10 cellular contexts compared by ENCODE assay signal in the genomic region with DNA sequence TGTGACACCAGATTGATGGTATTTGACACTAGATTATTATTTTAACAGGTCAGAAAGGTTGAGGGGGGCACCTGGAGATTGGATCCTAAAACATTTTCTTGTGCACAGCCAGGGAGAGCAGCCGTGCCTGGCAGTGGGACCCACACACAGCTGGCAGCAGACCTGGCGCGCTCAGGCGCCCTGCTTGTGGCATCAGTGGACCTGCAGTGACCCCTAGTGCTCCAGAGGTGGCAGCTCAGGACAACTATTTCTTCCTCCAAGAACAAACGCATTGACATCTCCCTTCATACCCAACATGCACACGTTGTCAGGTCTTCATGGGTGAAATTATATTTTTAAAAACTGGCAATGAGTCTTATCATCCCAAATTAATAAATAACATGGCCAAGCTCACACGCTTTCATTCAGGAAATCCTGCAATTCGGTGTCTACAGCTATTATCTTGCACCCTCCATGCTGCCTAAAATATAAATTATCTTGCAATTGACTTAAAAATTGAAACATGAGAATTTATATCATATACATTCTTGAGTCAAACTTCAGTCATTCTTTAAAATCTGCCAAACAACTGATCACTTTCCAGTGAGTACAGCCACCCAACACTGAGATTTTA. TPM values are rescaled to one million over a fixed set of nuclear protein-coding genes. Genes with fewer than 3 reads are reported as not detected.
DNase-seq lines count a peak whose midpoint lies in the region; ATAC-seq and TF ChIP-seq lines count a peak whose summit lies in the region.
"Had no signal": no experiment of that assay in that cellular context is flagged by ENCODE, and none has a peak within 500 bp of the region (broad histone marks: within the 10 kb centered on the region; RNA-seq: fewer than 3 reads in every experiment).

No MANE protein-coding gene starts in this region.

- H3K9me3 Mint-ChIP-seq in activated CD8-positive, alpha-beta T cell treated with anti-CD3 and anti-CD28 coated beads, Interleukin-2, amount 10 ng/mL, durations not matched to agents 7 days and 5 days (ENCODE audit: insufficient read depth): no peaks in the 10 kb centered on the region
- H3K9me3 Mint-ChIP-seq in stimulated activated naive B cell treated with anti-CD40 and anti-IgM and Interleukin-4, amounts not matched to agents 10 μg/mL and 1 μg/mL and 100 μg/mL, for 72 hours: peaks cover 0 to 3% of the 10 kb centered on the region in 2 donors
- H3K9me3 Mint-ChIP-seq: dendritic cell treated with granulocyte-macrophage colony-stimulating factor and Interleukin-4, amounts not matched to agents 40 ng/mL and 50 ng/mL, for 4 days; stimulated activated naive CD8-positive, alpha-beta T cell treated with anti-CD3 and anti-CD28 coated beads, Interleukin-15, Interleukin-2, amounts not matched to agents 100 ng/mL and 50 ng/mL, for 24 hours had no signal

- H3K4me3 Mint-ChIP-seq in activated CD8-positive, alpha-beta T cell treated with anti-CD3 and anti-CD28 coated beads, Interleukin-2, amount 10 ng/mL, durations not matched to agents 7 days and 5 days: no peak overlapping the region
- no peak overlapping the region for H3K4me3 Mint-ChIP-seq in stimulated activated naive B cell treated with anti-CD40 and anti-IgM and Interleukin-4, amounts not matched to agents 10 μg/mL and 1 μg/mL and 100 μg/mL, for 72 hours
- H3K4me3 Mint-ChIP-seq: dendritic cell treated with granulocyte-macrophage colony-stimulating factor and Interleukin-4, amounts not matched to agents 40 ng/mL and 50 ng/mL, for 4 days; stimulated activated naive CD8-positive, alpha-beta T cell treated with anti-CD3 and anti-CD28 coated beads, Interleukin-15, Interleukin-2, amounts not matched to agents 100 ng/mL and 50 ng/mL, for 24 hours had no signal

- H3K27me3 ChIP-seq in cardiac muscle cell: peaks cover 68% of the 10 kb centered on the region

- no peaks in the 10 kb centered on the region for H3K27me3 Mint-ChIP-seq in activated CD8-positive, alpha-beta T cell treated with anti-CD3 and anti-CD28 coated beads, Interleukin-2, amount 10 ng/mL, durations not matched to agents 7 days and 5 days (ENCODE audit: low read depth)
- H3K27me3 Mint-ChIP-seq in stimulated activated naive B cell treated with anti-CD40 and anti-IgM and Interleukin-4, amounts not matched to agents 10 μg/mL and 1 μg/mL and 100 μg/mL, for 72 hours: peaks cover 4 to 7% of the 10 kb centered on the region in 2 donors
- H3K27me3 Mint-ChIP-seq: dendritic cell treated with granulocyte-macrophage colony-stimulating factor and Interleukin-4, amounts not matched to agents 40 ng/mL and 50 ng/mL, for 4 days had no signal

- POLR2A ChIA-PET in activated CD8-positive, alpha-beta T cell treated with anti-CD3 and anti-CD28 coated beads, Interleukin-2, amount 10 ng/mL, durations not matched to agents 7 days and 5 days (lab: Charles Lee): no interaction called here

- no peak overlapping the region for H3K27ac ChIP-seq in cardiac muscle cell

- intact Hi-C loops in cardiac septum (cut with DNase I): loop anchor here (10.0 kb wide), 1 partner anchor 1657 kb away; no protein-coding TSS in a partner anchor

- H3K36me3 ChIP-seq in cardiac muscle cell: no peaks in the 10 kb centered on the region

- ATAC-seq in activated CD8-positive, alpha-beta T cell treated with anti-CD3 and anti-CD28 coated beads, Interleukin-2, amount 10 ng/mL, durations not matched to agents 7 days and 5 days: no peak
- ATAC-seq in stimulated activated naive B cell treated with anti-CD40 and anti-IgM and Interleukin-4, amounts not matched to agents 10 μg/mL and 1 μg/mL and 100 μg/mL, for 72 hours (replicated peaks): peak; percentile 87

- no peaks in the 10 kb centered on the region for H3K4me1 Mint-ChIP-seq in activated CD8-positive, alpha-beta T cell treated with anti-CD3 and anti-CD28 coated beads, Interleukin-2, amount 10 ng/mL, durations not matched to agents 7 days and 5 days (ENCODE audit: low read depth)
- no peaks in the 10 kb centered on the region for H3K4me1 Mint-ChIP-seq in stimulated activated naive B cell treated with anti-CD40 and anti-IgM and Interleukin-4, amounts not matched to agents 10 μg/mL and 1 μg/mL and 100 μg/mL, for 72 hours

- peak; percentile 0 to 76 for DNase-seq in cardiac muscle cell (ENCODE audit: low read depth in 1 of 2, low spot score in 1 of 2)
- DNase-seq in cardiac septum (ENCODE audit: low spot score): no peak
- DNase-seq in HFF-Myc (ENCODE audit: extremely low read depth, low read depth): no peak
- DNase-seq in NCI-H187 (lab: John Stamatoyannopoulos, UW): peak; percentile 39 to 72
- DNase-seq in activated CD8-positive, alpha-beta T cell treated with anti-CD3 and anti-CD28 coated beads, Interleukin-2, amount 10 ng/mL, durations not matched to agents 7 days and 5 days: peak; percentile 24
- peak; percentile 51 for DNase-seq in iPS DF 4.7 (ENCODE audit: extremely low read depth, low spot score)
- DNase-seq in stimulated activated naive B cell treated with anti-CD40 and anti-IgM and Interleukin-4, amounts not matched to agents 10 μg/mL and 1 μg/mL and 100 μg/mL, for 72 hours: peak; percentile 34
- DNase-seq in ureter (ENCODE audit: low spot score): no peak

- no peaks in the 10 kb centered on the region for H3K36me3 Mint-ChIP-seq in activated CD8-positive, alpha-beta T cell treated with anti-CD3 and anti-CD28 coated beads, Interleukin-2, amount 10 ng/mL, durations not matched to agents 7 days and 5 days (ENCODE audit: low read depth)
- H3K36me3 Mint-ChIP-seq in stimulated activated naive B cell treated with anti-CD40 and anti-IgM and Interleukin-4, amounts not matched to agents 10 μg/mL and 1 μg/mL and 100 μg/mL, for 72 hours: no peaks in the 10 kb centered on the region

- TF ChIP-seq CTCF in cardiac muscle cell (IDR thresholded peaks at IDR 0.05; ENCODE audit: low read depth, low read length) (no peak), HFF-Myc (IDR thresholded peaks at IDR 0.05; ENCODE audit: low read depth, low read length, missing control alignments) (peak; percentile 36)

- H3K4me3 ChIP-seq in cardiac muscle cell (no peak overlapping the region), HFF-Myc (replicated peaks; ENCODE audit: low read depth, low read length) (no peak overlapping the region)

- H3K27ac Mint-ChIP-seq in activated CD8-positive, alpha-beta T cell treated with anti-CD3 and anti-CD28 coated beads, Interleukin-2, amount 10 ng/mL, durations not matched to agents 7 days and 5 days: no peak overlapping the region
- H3K27ac Mint-ChIP-seq in stimulated activated naive B cell treated with anti-CD40 and anti-IgM and Interleukin-4, amounts not matched to agents 10 μg/mL and 1 μg/mL and 100 μg/mL, for 72 hours: no peak overlapping the region
- H3K27ac Mint-ChIP-seq: dendritic cell treated with granulocyte-macrophage colony-stimulating factor and Interleukin-4, amounts not matched to agents 40 ng/mL and 50 ng/mL, for 4 days; stimulated activated naive CD8-positive, alpha-beta T cell treated with anti-CD3 and anti-CD28 coated beads, Interleukin-15, Interleukin-2, amounts not matched to agents 100 ng/mL and 50 ng/mL, for 24 hours had no signal

- CTCF ChIA-PET in activated CD8-positive, alpha-beta T cell treated with anti-CD3 and anti-CD28 coated beads, Interleukin-2, amount 10 ng/mL, durations not matched to agents 7 days and 5 days (lab: Charles Lee): interaction anchor here (0.7 to 1.6 kb wide), 2 partner anchors 34 to 942 kb away, joined by 3 to 9 read pairs; no protein-coding TSS in a partner anchor

- no peaks in the 10 kb centered on the region for H3K9me3 ChIP-seq in cardiac muscle cell (ENCODE audit: low read depth)

- no peaks in the 10 kb centered on the region for H3K4me1 ChIP-seq in cardiac muscle cell (ENCODE audit: low read depth)

RNA-seq across cellular contexts. Expression of a gene that starts 7.7 kb away (rescaled TPM):
- total RNA-seq in cardiac muscle cell (0.03 TPM in 1 of 2 replicates, not detected in the other), cardiac septum (not detected), ureter (not detected)
- not detected in 2 replicates for polyA plus RNA-seq in cardiac muscle cell
- total RNA-seq in activated CD8-positive, alpha-beta T cell treated with anti-CD3 and anti-CD28 coated beads, Interleukin-2, amount 10 ng/mL, durations not matched to agents 7 days and 5 days: not detected

Comparison
In these comparisons a context has a peak if more than half of its experiments do, and no peak if none do; other contexts are left out.
1. DNase-seq: peak in cardiac muscle cell (2 of 2), NCI-H187 (2 of 2), activated CD8-positive, alpha-beta T cell treated with anti-CD3 and anti-CD28 coated beads, Interleukin-2, amount 10 ng/mL, durations not matched to agents 7 days and 5 days (single experiment), iPS DF 4.7 (single experiment) and stimulated activated naive B cell treated with anti-CD40 and anti-IgM and Interleukin-4, amounts not matched to agents 10 μg/mL and 1 μg/mL and 100 μg/mL, for 72 hours (single experiment); none in cardiac septum (single experiment), HFF-Myc (single experiment) and ureter (single experiment).